In the genomic region with DNA sequence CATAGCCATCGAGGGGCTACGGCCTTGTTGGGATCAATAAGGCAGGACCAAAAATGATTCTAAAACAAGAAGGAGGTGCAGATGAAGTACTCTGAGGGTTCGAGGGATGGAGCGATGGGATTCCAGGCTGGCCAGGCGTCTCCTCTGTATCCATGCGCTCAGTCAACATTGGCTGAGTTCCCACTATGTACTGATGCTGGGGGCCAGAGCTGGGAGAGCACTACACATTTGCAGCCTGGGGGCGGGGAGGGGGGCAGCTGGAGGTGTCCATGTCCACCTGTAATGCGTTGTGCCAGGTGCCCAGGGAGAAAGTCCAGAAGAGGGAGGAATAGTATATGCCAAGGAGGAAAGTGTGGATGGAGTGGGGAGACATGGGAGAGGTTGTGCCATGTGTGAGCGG, we compare ENCODE assay signal across 16 cellular contexts.
A peak's percentile ranks its signal among the peaks of the same experiment; 100 is the strongest.
DNase-seq lines count a peak whose midpoint lies in the region; ATAC-seq and TF ChIP-seq lines count a peak whose summit lies in the region.
"Had no signal": no experiment of that assay in that cellular context is flagged by ENCODE, and none has a peak within 500 bp of the region (broad histone marks: within the 10 kb centered on the region; RNA-seq: fewer than 3 reads in every experiment).

No MANE protein-coding gene starts in this region.

- no peak overlapping the region for H3K4me3 Mint-ChIP-seq in activated CD4-positive, alpha-beta T cell treated with anti-CD3 and anti-CD28 coated beads for 36 hours
- H3K4me3 Mint-ChIP-seq in CD4-positive, alpha-beta memory T cell: peak overlapping the region in 1 of 8 donors; percentile 12
- no peak overlapping the region for H3K4me3 Mint-ChIP-seq in activated B cell treated with CpG ODN at 0.5 μM for 24 hours

- peak overlapping the region; percentile 22 for H3K27ac Mint-ChIP-seq in activated CD4-positive, alpha-beta T cell treated with anti-CD3 and anti-CD28 coated beads for 36 hours
- peak overlapping the region; percentile 42 to 86 (median 65) for H3K27ac Mint-ChIP-seq in CD4-positive, alpha-beta memory T cell
- H3K27ac Mint-ChIP-seq in activated B cell treated with CpG ODN at 0.5 μM for 24 hours: peak overlapping the region; percentile 13

- ATAC-seq in activated CD4-positive, alpha-beta T cell treated with anti-CD3 and anti-CD28 coated beads for 36 hours: no peak
- ATAC-seq in activated B cell treated with CpG ODN at 0.5 μM for 24 hours (ENCODE audit: low read depth): no peak

- H3K9ac ChIP-seq in neuronal stem cell (ENCODE audit: low read depth, low read length, poor library complexity): no peak overlapping the region

- H3K18ac ChIP-seq in neuronal stem cell (ENCODE audit: low read length): peak overlapping the region; percentile 32

- H4K8ac ChIP-seq in neuronal stem cell (ENCODE audit: low read depth, low read length): no peak overlapping the region

- no peak overlapping the region for H4K91ac ChIP-seq in neuronal stem cell (ENCODE audit: low read depth, low read length, poor library complexity)

- POLR2A ChIA-PET in activated CD4-positive, alpha-beta T cell treated with anti-CD3 and anti-CD28 coated beads for 36 hours (lab: Charles Lee): no interaction called here
- POLR2A ChIA-PET in CD4-positive, alpha-beta memory T cell (lab: Charles Lee; ENCODE audit: partially characterized antibody): no interaction called here
- POLR2A ChIA-PET in activated B cell treated with CpG ODN at 0.5 μM for 24 hours (lab: Charles Lee): interaction anchor here (0.7 to 1.2 kb wide), 2 partner anchors 17 to 92 kb away, joined by 3 read pairs; no protein-coding TSS in a partner anchor

- TF ChIP-seq CTCF in activated B cell treated with CpG ODN at 0.5 μM for 24 hours (IDR thresholded peaks at IDR 0.05): no peak
- TF ChIP-seq CTCF in GM20000 (IDR thresholded peaks at IDR 0.05; ENCODE audit: extremely low read depth, missing control alignments): no peak

- no peak overlapping the region for H3K23ac ChIP-seq in neuronal stem cell (ENCODE audit: low read depth, low read length, poor library complexity)

- no peak overlapping the region for H2AK5ac ChIP-seq in neuronal stem cell (ENCODE audit: low read depth, low read length)

- WGBS in neuronal stem cell (ENCODE audit: extremely low coverage in 2 of 2, insufficient read length in 2 of 2, insufficient replicate concordance in 1 of 2), 2 donors: no CpG with 5 or more reads among the region's 9 CpGs

- peaks cover 28% of the 10 kb centered on the region for H3K4me1 ChIP-seq in CD4-positive, alpha-beta memory T cell (ENCODE audit: insufficient read depth, low read length)
- H3K4me1 ChIP-seq in neuronal stem cell (ENCODE audit: control insufficient read depth in 2 of 2, insufficient read depth in 1 of 2, low read depth in 1 of 2, low read length in 2 of 2): peaks cover 4 to 10% of the 10 kb centered on the region in 2 donors

- no peak overlapping the region for H2AFZ ChIP-seq in neuronal stem cell (ENCODE audit: low read length)

- H3K4ac ChIP-seq in neuronal stem cell (ENCODE audit: low read length): no peak overlapping the region

- no peaks in the 10 kb centered on the region for H3K9me3 Mint-ChIP-seq in activated CD4-positive, alpha-beta T cell treated with anti-CD3 and anti-CD28 coated beads for 36 hours (ENCODE audit: low read depth)
- H3K9me3 Mint-ChIP-seq in CD4-positive, alpha-beta memory T cell: no peaks in the 10 kb centered on the region
- H3K9me3 Mint-ChIP-seq in activated B cell treated with CpG ODN at 0.5 μM for 24 hours: no peaks in the 10 kb centered on the region
- H3K9me3 Mint-ChIP-seq: activated T-helper 2 cell treated with anti-CD3 and anti-CD28 coated beads, Interferon-gamma antibody, Interleukin-2, Interleukin-4, amounts not matched to agents 10 μg/mL and 5 μg/mL and 100 μg/mL, durations not matched to agents 14 hours and 24 hours and 36 hours had no signal

- no peak overlapping the region for H2BK15ac ChIP-seq in neuronal stem cell (ENCODE audit: low read length)

- H3K27me3 ChIP-seq in CD4-positive, alpha-beta memory T cell (ENCODE audit: insufficient read depth, low read length): no peaks in the 10 kb centered on the region
- H3K27me3 ChIP-seq in neuronal stem cell (ENCODE audit: control insufficient read depth in 3 of 3, insufficient read depth in 3 of 3, low read depth in 1 of 3, low read length in 3 of 3): no peaks in the 10 kb centered on the region
- H3K27me3 ChIP-seq: colonic mucosa had no signal

- peaks cover 39% of the 10 kb centered on the region for H3K36me3 Mint-ChIP-seq in activated CD4-positive, alpha-beta T cell treated with anti-CD3 and anti-CD28 coated beads for 36 hours (ENCODE audit: low read depth)
- peaks cover 60 to 80% of the 10 kb centered on the region in 2 donors for H3K36me3 Mint-ChIP-seq in CD4-positive, alpha-beta memory T cell
- peaks cover 93% of the 10 kb centered on the region for H3K36me3 Mint-ChIP-seq in activated B cell treated with CpG ODN at 0.5 μM for 24 hours (ENCODE audit: low read depth)

- H2BK120ac ChIP-seq in neuronal stem cell (ENCODE audit: low read depth, low read length): no peak overlapping the region

- peak overlapping the region; percentile 27 for H2BK5ac ChIP-seq in neuronal stem cell (ENCODE audit: low read length)

- H3K4me3 ChIP-seq in CD4-positive, alpha-beta memory T cell (ENCODE audit: low read length in 2 of 2): no peak overlapping the region
- no peak overlapping the region for H3K4me3 ChIP-seq in neuronal stem cell (ENCODE audit: low read length in 2 of 2)
- H3K4me3 ChIP-seq: colonic mucosa had no signal

- CTCF ChIA-PET in activated CD4-positive, alpha-beta T cell treated with anti-CD3 and anti-CD28 coated beads for 36 hours (lab: Charles Lee): interaction anchor here (1.2 kb wide), 1 partner anchor 17 kb away, joined by 4 read pairs; no protein-coding TSS in a partner anchor
- CTCF ChIA-PET in CD4-positive, alpha-beta memory T cell (lab: Charles Lee; ENCODE audit: partially characterized antibody): no interaction called here
- CTCF ChIA-PET in activated B cell treated with CpG ODN at 0.5 μM for 24 hours (lab: Charles Lee): no interaction called here

- H2BK12ac ChIP-seq in neuronal stem cell (ENCODE audit: low read length): no peak overlapping the region

- H3K4me2 ChIP-seq in neuronal stem cell (ENCODE audit: insufficient read depth, low read length, poor library complexity, severe bottlenecking): no peak overlapping the region

- peaks cover 61% of the 10 kb centered on the region for H3K36me3 ChIP-seq in CD4-positive, alpha-beta memory T cell (ENCODE audit: insufficient read depth, low read length)
- H3K36me3 ChIP-seq in neuronal stem cell (replicated peaks in 1 of 2; ENCODE audit: control insufficient read depth in 2 of 2, insufficient read depth in 2 of 2, low read length in 2 of 2): peaks cover 15 to 96% of the 10 kb centered on the region in 2 donors
- H3K36me3 ChIP-seq: colonic mucosa had no signal

- no peak overlapping the region for H3K27ac ChIP-seq in CD4-positive, alpha-beta memory T cell (ENCODE audit: low read depth, low read length)
- H3K27ac ChIP-seq in neuronal stem cell (replicated peaks; ENCODE audit: low read length): no peak overlapping the region
- H3K27ac ChIP-seq: colonic mucosa had no signal

- no peaks in the 10 kb centered on the region for H3K9me3 ChIP-seq in CD4-positive, alpha-beta memory T cell (ENCODE audit: control insufficient read depth in 1 of 2, low read length in 2 of 2)
- H3K9me3 ChIP-seq in neuronal stem cell (replicated peaks in 1 of 2; ENCODE audit: control insufficient read depth in 2 of 2, insufficient read depth in 1 of 2, low read depth in 1 of 2, low read length in 2 of 2): no peaks in the 10 kb centered on the region
- H3K9me3 ChIP-seq: colonic mucosa had no signal

- H3K14ac ChIP-seq in neuronal stem cell (ENCODE audit: low read length): no peak overlapping the region

- H3K4me1 Mint-ChIP-seq in activated CD4-positive, alpha-beta T cell treated with anti-CD3 and anti-CD28 coated beads for 36 hours: peaks cover 72% of the 10 kb centered on the region
- H3K4me1 Mint-ChIP-seq in CD4-positive, alpha-beta memory T cell: peaks cover 36 to 72% (median 53%) of the 10 kb centered on the region in 4 donors
- H3K4me1 Mint-ChIP-seq in activated B cell treated with CpG ODN at 0.5 μM for 24 hours: peaks cover 43% of the 10 kb centered on the region

- intact Hi-C loops in activated CD4-positive, alpha-beta T cell treated with anti-CD3 and anti-CD28 coated beads for 36 hours (cut with DNase I, micrococcal nuclease): no loop called here
- intact Hi-C loops in CD4-positive, alpha-beta memory T cell (cut with micrococcal nuclease): no loop called here
- intact Hi-C loops in activated B cell treated with CpG ODN at 0.5 μM for 24 hours (cut with micrococcal nuclease): no loop called here

- no peak for DNase-seq in activated CD4-positive, alpha-beta T cell treated with anti-CD3 and anti-CD28 coated beads for 36 hours
- DNase-seq in activated CD4-positive, alpha-beta T cell treated with anti-CD3 and anti-CD28 coated beads, Interleukin-2, amount 50 U/mL, for 48 hours: no peak
- DNase-seq in CD4-positive, alpha-beta memory T cell: no peak
- no peak for DNase-seq in activated B cell treated with CpG ODN at 0.5 μM for 24 hours
- no peak for DNase-seq in neuronal stem cell (ENCODE audit: low spot score)
- no peak for DNase-seq in stimulated activated CD4-positive, alpha-beta T cell treated with anti-CD3 and anti-CD28 coated beads, Interleukin-1b, Interleukin-23, amount 100 ng/mL, for 48 hours
- DNase-seq in T-helper 9 cell: no peak
- no peak for DNase-seq in GM20000 (ENCODE audit: low spot score)
- DNase-seq: colonic mucosa, foreskin fibroblast, GF-D8, MM.1S, NCI-H1694 treated with DMSO at 0.1 percent for 48 hours, NCI-H345, SHP77 had no signal

- no peaks in the 10 kb centered on the region for H3K27me3 Mint-ChIP-seq in activated CD4-positive, alpha-beta T cell treated with anti-CD3 and anti-CD28 coated beads for 36 hours
- H3K27me3 Mint-ChIP-seq in CD4-positive, alpha-beta memory T cell: no peaks in the 10 kb centered on the region
- H3K27me3 Mint-ChIP-seq in activated B cell treated with CpG ODN at 0.5 μM for 24 hours: no peaks in the 10 kb centered on the region

- H3K79me1 ChIP-seq in neuronal stem cell (ENCODE audit: low read depth, low read length): peaks cover 2% of the 10 kb centered on the region

Comparison
In these comparisons a context has a peak if more than half of its experiments do, and no peak if none do; other contexts are left out.
1. H3K27ac Mint-ChIP-seq: peak in every context shown above with its lines; median percentile 65 in CD4-positive, alpha-beta memory T cell; 22 in activated CD4-positive, alpha-beta T cell treated with anti-CD3 and anti-CD28 coated beads for 36 hours; 13 in activated B cell treated with CpG ODN at 0.5 μM for 24 hours.